In genomic region chr19:4732680-4733114, GRCh38 we compare ENCODE assay signal across 1 cellular context.
TF ChIP-seq lines count a peak whose summit lies in the region.

No MANE protein-coding gene starts in this region.

TF ChIP-seq in HEK293, 187 proteins besides CTCF, POLR2A, EP300 and RAD21 (continued from another document):
- TF ChIP-seq ZNF518A (tag by site-specific recombination; conservative IDR thresholded peaks at IDR 0.05; ENCODE audit: low read depth) (no peak), ZNF350 (tag by site-specific recombination; IDR thresholded peaks at IDR 0.05) (no peak), ZBTB20 (tag by site-specific recombination; IDR thresholded peaks at IDR 0.05) (peak; percentile 99), ZFHX2 (tag by site-specific recombination; conservative IDR thresholded peaks at IDR 0.05) (peak; percentile 61)
- TF ChIP-seq, protein P1, sequence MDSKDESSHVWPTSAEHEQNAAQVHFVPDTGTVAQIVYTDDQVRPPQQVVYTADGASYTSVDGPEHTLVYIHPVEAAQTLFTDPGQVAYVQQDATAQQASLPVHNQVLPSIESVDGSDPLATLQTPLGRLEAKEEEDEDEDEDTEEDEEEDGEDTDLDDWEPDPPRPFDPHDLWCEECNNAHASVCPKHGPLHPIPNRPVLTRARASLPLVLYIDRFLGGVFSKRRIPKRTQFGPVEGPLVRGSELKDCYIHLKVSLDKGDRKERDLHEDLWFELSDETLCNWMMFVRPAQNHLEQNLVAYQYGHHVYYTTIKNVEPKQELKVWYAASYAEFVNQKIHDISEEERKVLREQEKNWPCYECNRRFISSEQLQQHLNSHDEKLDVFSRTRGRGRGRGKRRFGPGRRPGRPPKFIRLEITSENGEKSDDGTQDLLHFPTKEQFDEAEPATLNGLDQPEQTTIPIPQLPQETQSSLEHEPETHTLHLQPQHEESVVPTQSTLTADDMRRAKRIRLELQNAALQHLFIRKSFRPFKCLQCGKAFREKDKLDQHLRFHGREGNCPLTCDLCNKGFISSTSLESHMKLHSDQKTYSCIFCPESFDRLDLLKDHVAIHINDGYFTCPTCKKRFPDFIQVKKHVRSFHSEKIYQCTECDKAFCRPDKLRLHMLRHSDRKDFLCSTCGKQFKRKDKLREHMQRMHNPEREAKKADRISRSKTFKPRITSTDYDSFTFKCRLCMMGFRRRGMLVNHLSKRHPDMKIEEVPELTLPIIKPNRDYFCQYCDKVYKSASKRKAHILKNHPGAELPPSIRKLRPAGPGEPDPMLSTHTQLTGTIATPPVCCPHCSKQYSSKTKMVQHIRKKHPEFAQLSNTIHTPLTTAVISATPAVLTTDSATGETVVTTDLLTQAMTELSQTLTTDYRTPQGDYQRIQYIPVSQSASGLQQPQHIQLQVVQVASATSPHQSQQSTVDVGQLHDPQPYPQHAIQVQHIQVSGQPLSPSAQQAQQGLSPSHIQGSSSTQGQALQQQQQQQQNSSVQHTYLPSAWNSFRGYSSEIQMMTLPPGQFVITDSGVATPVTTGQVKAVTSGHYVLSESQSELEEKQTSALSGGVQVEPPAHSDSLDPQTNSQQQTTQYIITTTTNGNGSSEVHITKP (tag by site-specific recombination; IDR thresholded peaks at IDR 0.05): peak; percentile 48
- TF ChIP-seq, protein P2, sequence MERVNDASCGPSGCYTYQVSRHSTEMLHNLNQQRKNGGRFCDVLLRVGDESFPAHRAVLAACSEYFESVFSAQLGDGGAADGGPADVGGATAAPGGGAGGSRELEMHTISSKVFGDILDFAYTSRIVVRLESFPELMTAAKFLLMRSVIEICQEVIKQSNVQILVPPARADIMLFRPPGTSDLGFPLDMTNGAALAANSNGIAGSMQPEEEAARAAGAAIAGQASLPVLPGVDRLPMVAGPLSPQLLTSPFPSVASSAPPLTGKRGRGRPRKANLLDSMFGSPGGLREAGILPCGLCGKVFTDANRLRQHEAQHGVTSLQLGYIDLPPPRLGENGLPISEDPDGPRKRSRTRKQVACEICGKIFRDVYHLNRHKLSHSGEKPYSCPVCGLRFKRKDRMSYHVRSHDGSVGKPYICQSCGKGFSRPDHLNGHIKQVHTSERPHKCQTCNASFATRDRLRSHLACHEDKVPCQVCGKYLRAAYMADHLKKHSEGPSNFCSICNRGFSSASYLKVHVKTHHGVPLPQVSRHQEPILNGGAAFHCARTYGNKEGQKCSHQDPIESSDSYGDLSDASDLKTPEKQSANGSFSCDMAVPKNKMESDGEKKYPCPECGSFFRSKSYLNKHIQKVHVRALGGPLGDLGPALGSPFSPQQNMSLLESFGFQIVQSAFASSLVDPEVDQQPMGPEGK (tag by site-specific recombination; IDR thresholded peaks at IDR 0.05): peak; percentile 70
